In genomic region chr12:120218680-120219606, GRCh38 we compare ENCODE assay signal across 26 cellular contexts.
"Had no signal": no experiment of that assay in that cellular context is flagged by ENCODE, and none has a peak within 500 bp of the region (broad histone marks: within the 10 kb centered on the region; RNA-seq: fewer than 3 reads in every experiment).

No MANE protein-coding gene starts in this region.

- H3K9me3 Mint-ChIP-seq: activated B cell treated with CpG ODN at 0.5 μM for 24 hours; activated naive CD4-positive, alpha-beta T cell treated with anti-CD3 and anti-CD28 coated beads, Interleukin-2, amount 50 U/mL, for 24 hours; activated T-cell treated with anti-CD3 and anti-CD28 coated beads, Interleukin-2, amount 50 U/mL, for 72 hours; central memory CD8-positive, alpha-beta T cell; effector memory CD8-positive, alpha-beta T cell; natural killer cell treated with Interleukin-12 subunit alpha and Interleukin-12 subunit beta and Interleukin-15 and Interleukin-18, amount 100 ng/mL, for 72 hours had no signal

- H3K27me3 Mint-ChIP-seq: activated CD4-positive, alpha-beta T cell treated with anti-CD3 and anti-CD28 coated beads for 36 hours; activated naive CD4-positive, alpha-beta T cell treated with anti-CD3 and anti-CD28 coated beads, Interleukin-2, amount 50 U/mL, for 24 hours; central memory CD8-positive, alpha-beta T cell; effector memory CD8-positive, alpha-beta T cell; natural killer cell treated with Interleukin-12 subunit alpha and Interleukin-12 subunit beta and Interleukin-15 and Interleukin-18, amount 100 ng/mL, for 72 hours had no signal

- H3K4me3 ChIP-seq: breast epithelium, colonic mucosa, dorsolateral prefrontal cortex, esophagus muscularis mucosa, hepatocyte, left ventricle myocardium inferior, smooth muscle cell, upper lobe of right lung had no signal

- H3K27ac ChIP-seq: breast epithelium, colonic mucosa, dorsolateral prefrontal cortex, esophagus muscularis mucosa, hepatocyte, left ventricle myocardium inferior, parathyroid adenoma, upper lobe of right lung had no signal

- H3K27ac Mint-ChIP-seq: activated B cell treated with CpG ODN at 0.5 μM for 24 hours; activated CD4-positive, alpha-beta T cell treated with anti-CD3 and anti-CD28 coated beads for 36 hours; activated T-cell treated with anti-CD3 and anti-CD28 coated beads, Interleukin-2, amount 50 U/mL, for 72 hours had no signal

- H3K9me3 ChIP-seq: breast epithelium, colonic mucosa, esophagus muscularis mucosa, left ventricle myocardium inferior, upper lobe of right lung had no signal

- H3K4me1 Mint-ChIP-seq: activated B cell treated with CpG ODN at 0.5 μM for 24 hours; activated CD4-positive, alpha-beta T cell treated with anti-CD3 and anti-CD28 coated beads for 36 hours; activated naive CD4-positive, alpha-beta T cell treated with anti-CD3 and anti-CD28 coated beads, Interleukin-2, amount 50 U/mL, for 24 hours had no signal

- H3K4me2 ChIP-seq: hepatocyte, smooth muscle cell had no signal

- DNase-seq: activated B cell treated with CpG ODN at 0.5 μM for 24 hours; activated CD4-positive, alpha-beta T cell treated with anti-CD3 and anti-CD28 coated beads for 36 hours; activated CD4-positive, alpha-beta T cell treated with anti-CD3 and anti-CD28 coated beads, Interleukin-2, amount 50 U/mL, for 48 hours; activated CD8-positive, alpha-beta memory T cell treated with anti-CD3 and anti-CD28 coated beads, Interleukin-2, amount 50 U/mL, for 48 hours; activated effector memory CD4-positive, alpha-beta T cell treated with Interleukin-2 at 50 U/mL for 16 hours; activated T-cell treated with anti-CD3 and anti-CD28 coated beads, Interleukin-2, amount 50 U/mL, for 72 hours; colonic mucosa; dorsolateral prefrontal cortex; effector memory CD8-positive, alpha-beta T cell; glutamatergic neuron; left ventricle myocardium inferior; mammary epithelial cell; stimulated activated CD4-positive, alpha-beta T cell treated with anti-CD3 and anti-CD28 coated beads, Interleukin-15, amount 100 ng/mL, for 24 hours; stimulated activated naive CD4-positive, alpha-beta T cell; T1000; upper lobe of right lung had no signal

- H2AFZ ChIP-seq: hepatocyte, parathyroid adenoma had no signal

- ATAC-seq: activated CD4-positive, alpha-beta T cell treated with anti-CD3 and anti-CD28 coated beads for 36 hours; activated T-cell treated with anti-CD3 and anti-CD28 coated beads, Interleukin-2, amount 50 U/mL, for 72 hours; effector memory CD8-positive, alpha-beta T cell; natural killer cell treated with Interleukin-12 subunit alpha and Interleukin-12 subunit beta and Interleukin-15 and Interleukin-18, amount 100 ng/mL, for 72 hours; right cardiac atrium; upper lobe of right lung had no signal

- H3K4me1 ChIP-seq: breast epithelium, colonic mucosa, parathyroid adenoma, upper lobe of right lung had no signal

- H3K9ac ChIP-seq: parathyroid adenoma had no signal

- H3K4me3 Mint-ChIP-seq: activated B cell treated with CpG ODN at 0.5 μM for 24 hours; activated CD4-positive, alpha-beta T cell treated with anti-CD3 and anti-CD28 coated beads for 36 hours; activated naive CD4-positive, alpha-beta T cell treated with anti-CD3 and anti-CD28 coated beads, Interleukin-2, amount 50 U/mL, for 24 hours; activated T-cell treated with anti-CD3 and anti-CD28 coated beads, Interleukin-2, amount 50 U/mL, for 72 hours; central memory CD8-positive, alpha-beta T cell; effector memory CD8-positive, alpha-beta T cell; natural killer cell treated with Interleukin-12 subunit alpha and Interleukin-12 subunit beta and Interleukin-15 and Interleukin-18, amount 100 ng/mL, for 72 hours had no signal

- H3K27me3 ChIP-seq: breast epithelium, colonic mucosa, dorsolateral prefrontal cortex, esophagus muscularis mucosa, hepatocyte, upper lobe of right lung had no signal

- FAIRE-seq: frontal cortex had no signal
